In genomic region chr21:33121715-33122475, GRCh38 we compare ENCODE assay signal across 13 cellular contexts. TPM values are rescaled to one million over a fixed set of nuclear protein-coding genes. Genes with fewer than 3 reads are reported as not detected.
DNase-seq lines count a peak whose midpoint lies in the region; ATAC-seq and TF ChIP-seq lines count a peak whose summit lies in the region.
"Had no signal": no experiment of that assay in that cellular context is flagged by ENCODE, and none has a peak within 500 bp of the region (broad histone marks: within the 10 kb centered on the region; RNA-seq: fewer than 3 reads in every experiment).

No MANE protein-coding gene starts in this region.

- DNase-seq in GM03348 (ENCODE audit: low spot score), result peak; percentile 30
- DNase-seq in M059J (ENCODE audit: low read depth), result peak; percentile 56
- peak; percentile 50 for DNase-seq in WTC11 (ENCODE audit: low spot score)
- DNase-seq in kidney tubule cell (ENCODE audit: low spot score), result peak; percentile 16
- no peak for DNase-seq in mucosa of gallbladder (ENCODE audit: low spot score)
- DNase-seq in HPDE6-E6E7 (ENCODE audit: extremely low spot score), result no peak
- no peak for DNase-seq in RPMI8226
- DNase-seq: activated CD4-positive, alpha-beta T cell treated with anti-CD3 and anti-CD28 coated beads for 4 hours; lower lobe of right lung; PC-9 had no signal

- H3K36me3 Mint-ChIP-seq in WTC11, result no peaks in the 10 kb centered on the region
- H3K36me3 Mint-ChIP-seq: activated naive CD4-positive, alpha-beta T cell treated with anti-CD3 and anti-CD28 coated beads, Interleukin-2, amount 50 U/mL, for 72 hours had no signal

- H3K27ac Mint-ChIP-seq in WTC11, result no peak overlapping the region; the same call in 1 of the 2 replicates

- CTCF ChIA-PET in WTC11 (lab: Charles Lee), result interaction anchor here (0.6 to 1.8 kb wide), 4 partner anchors 96 to 210 kb away, joined by 3 to 6 read pairs (median 4); partner anchors contain the start of gene OLIG2

- no peak overlapping the region for H3K4me3 Mint-ChIP-seq in WTC11

- H3K27me3 Mint-ChIP-seq in WTC11 (ENCODE audit: low read depth), result peaks cover 8% of the 10 kb centered on the region

- POLR2A ChIA-PET in WTC11 (lab: Charles Lee), result interaction anchor here (0.6 kb wide), 1 partner anchor 1490 kb away, joined by 3 read pairs; no protein-coding TSS in a partner anchor

- ATAC-seq in WTC11 (peak; percentile 88), HG03460 (IDR thresholded peaks at IDR 0.05; ENCODE audit: unreplicated experiment) (no peak)
- ATAC-seq: activated naive CD4-positive, alpha-beta T cell treated with anti-CD3 and anti-CD28 coated beads, Interleukin-2, amount 50 U/mL, for 72 hours; lower lobe of right lung had no signal

- TF ChIP-seq CTCF in WTC11 (IDR thresholded peaks at IDR 0.05), result no peak

- H3K9me3 Mint-ChIP-seq in WTC11, result no peaks in the 10 kb centered on the region
- H3K9me3 Mint-ChIP-seq: activated naive CD4-positive, alpha-beta T cell treated with anti-CD3 and anti-CD28 coated beads, Interleukin-2, amount 50 U/mL, for 72 hours had no signal

- H3K4me1 Mint-ChIP-seq in WTC11, result peaks cover 44% of the 10 kb centered on the region

TF ChIP-seq in WTC11, 78 proteins besides CTCF, POLR2A, EP300 and RAD21:
- TF ChIP-seq ETV6 (CRISPR knock-in tag; IDR thresholded peaks at IDR 0.05) (no peak), ATF2 (CRISPR knock-in tag; IDR thresholded peaks at IDR 0.05; ENCODE audit: borderline replicate concordance, low read depth) (no peak), ATF3 (CRISPR knock-in tag; conservative IDR thresholded peaks at IDR 0.05) (no peak), NFYB (CRISPR knock-in tag; conservative IDR thresholded peaks at IDR 0.05; ENCODE audit: low read depth) (peak; percentile 84), ZMAT4 (CRISPR knock-in tag; IDR thresholded peaks at IDR 0.05) (no peak), USF2 (CRISPR knock-in tag; IDR thresholded peaks at IDR 0.05) (no peak), HMGXB4 (CRISPR knock-in tag; IDR thresholded peaks at IDR 0.05) (no peak), ZNF138 (CRISPR knock-in tag; conservative IDR thresholded peaks at IDR 0.05) (no peak)

RNA-seq across cellular contexts. Expression of gene OLIG1, which starts 52.0 kb away (rescaled TPM):
- not detected in 2 replicates for total RNA-seq in M059J (2014; rRNA removed; shearing (Covaris generic))
- total RNA-seq in WTC11 (2021) (2.1 to 2.4 TPM (median 2.2 TPM) in 3 replicates), mucosa of gallbladder (not detected)
- total RNA-seq: PC-9, skeletal muscle tissue had no signal

Comparison
In these comparisons a context has a peak if more than half of its experiments do, and no peak if none do; other contexts are left out.
1. DNase-seq: peak in GM03348 (single experiment), M059J (single experiment), WTC11 (single experiment) and kidney tubule cell (single experiment); none in mucosa of gallbladder (single experiment), HPDE6-E6E7 (single experiment) and RPMI8226 (single experiment).